ENCODE assay signal across 24 cellular contexts in the genomic region with DNA sequence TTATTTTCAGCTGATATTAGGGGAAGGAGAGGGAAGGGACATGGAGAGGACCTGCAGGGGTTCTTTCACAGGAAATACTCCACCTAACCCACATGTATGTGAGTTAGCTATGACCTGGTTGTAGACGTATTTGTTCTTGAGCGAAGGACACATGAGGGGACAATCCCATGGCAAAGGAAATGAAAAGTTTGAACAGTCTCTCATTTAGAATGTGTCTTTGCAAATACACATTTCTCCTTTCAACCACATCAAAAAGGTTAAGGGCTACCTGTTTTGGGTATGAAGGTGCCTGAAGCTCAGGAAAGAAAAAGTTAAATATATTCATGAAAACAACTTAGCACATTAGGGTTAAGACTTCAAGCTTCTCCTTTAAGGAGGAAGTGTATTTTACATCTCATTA. TPM values are rescaled to one million over a fixed set of nuclear protein-coding genes. Genes with fewer than 3 reads are reported as not detected.
DNase-seq lines count a peak whose midpoint lies in the region; ATAC-seq and TF ChIP-seq lines count a peak whose summit lies in the region.
"Had no signal": no experiment of that assay in that cellular context is flagged by ENCODE, and none has a peak within 500 bp of the region (broad histone marks: within the 10 kb centered on the region; RNA-seq: fewer than 3 reads in every experiment).

No MANE protein-coding gene starts in this region.

- H3K9me2 ChIP-seq in OCI-LY1 (ENCODE audit: low read depth, low read length) (no peaks in the 10 kb centered on the region), hepatocyte (replicated peaks; ENCODE audit: insufficient read depth) (no peaks in the 10 kb centered on the region)

- H3K36me3 ChIP-seq in OCI-LY1 (ENCODE audit: insufficient read depth, low read length), result 0 out of 2 replicates have a peak, but pooled peaks cover 3% of the 10 kb centered on the region
- H3K36me3 ChIP-seq in hepatocyte (replicated peaks; ENCODE audit: insufficient read depth, low read depth), result no peaks in the 10 kb centered on the region
- H3K36me3 ChIP-seq in smooth muscle cell (ENCODE audit: low read depth), result no peaks in the 10 kb centered on the region

- intact Hi-C loops in head of caudate nucleus (cut with DNase I), result no loop called here

- H3K4me1 ChIP-seq in OCI-LY1 (ENCODE audit: insufficient read depth, low read length, severe bottlenecking), result peaks cover 23% of the 10 kb centered on the region
- peaks cover 9% of the 10 kb centered on the region for H3K4me1 ChIP-seq in hepatocyte (ENCODE audit: insufficient read depth)
- H3K4me1 ChIP-seq in smooth muscle cell (ENCODE audit: low read depth), result peaks cover 21% of the 10 kb centered on the region

- H3K4me3 ChIP-seq in OCI-LY1 (ENCODE audit: low read depth, low read length, poor library complexity, severe bottlenecking) (no peak overlapping the region), hepatocyte (no peak overlapping the region), smooth muscle cell (no peak overlapping the region)
- H3K4me3 ChIP-seq: adrenal gland had no signal

- H4K20me1 ChIP-seq in OCI-LY1 (ENCODE audit: insufficient read depth, low read length) (no peaks in the 10 kb centered on the region), hepatocyte (ENCODE audit: insufficient read depth, poor library complexity, severe bottlenecking) (no peaks in the 10 kb centered on the region), smooth muscle cell (ENCODE audit: low read depth) (no peaks in the 10 kb centered on the region)

- no peaks in the 10 kb centered on the region for H3F3A ChIP-seq in OCI-LY1 (ENCODE audit: insufficient read depth, low read length)
- no peaks in the 10 kb centered on the region for H3F3A ChIP-seq in smooth muscle cell (ENCODE audit: low read depth)

- ATAC-seq in GM19351 (IDR thresholded peaks at IDR 0.05; ENCODE audit: unreplicated experiment), result peak; percentile 53
- ATAC-seq in GM21717 (IDR thresholded peaks at IDR 0.05; ENCODE audit: unreplicated experiment), result no peak

- H3K4me2 ChIP-seq in OCI-LY1 (ENCODE audit: low read length) (no peak overlapping the region), hepatocyte (no peak overlapping the region), smooth muscle cell (peak overlapping the region; percentile 5)

- H3K9me3 ChIP-seq in OCI-LY1 (ENCODE audit: low read length), result no peaks in the 10 kb centered on the region
- H3K9me3 ChIP-seq in hepatocyte (ENCODE audit: low read depth), result no peaks in the 10 kb centered on the region
- no peaks in the 10 kb centered on the region for H3K9me3 ChIP-seq in smooth muscle cell (replicated peaks; ENCODE audit: low read depth)
- H3K9me3 ChIP-seq: adrenal gland had no signal

- H2AFZ ChIP-seq in OCI-LY1 (ENCODE audit: low read length) (no peak overlapping the region), hepatocyte (no peak overlapping the region), smooth muscle cell (ENCODE audit: low read depth) (no peak overlapping the region)

- TF ChIP-seq CTCF in OCI-LY1 (IDR thresholded peaks at IDR 0.05; ENCODE audit: low read length) (no peak), hepatocyte (IDR thresholded peaks at IDR 0.05; ENCODE audit: poor library complexity) (no peak), smooth muscle cell (IDR thresholded peaks at IDR 0.05; ENCODE audit: borderline replicate concordance, insufficient read depth, poor library complexity, severe bottlenecking) (no peak), GM10266 (IDR thresholded peaks at IDR 0.05; ENCODE audit: control insufficient read depth, insufficient read depth, low read depth, missing control alignments) (no peak)

- WGBS in hepatocyte (ENCODE audit: low lambda C conversion rate, missing lambda C conversion rate), result 87% methylated on average over 2 of the region's 2 CpGs
- WGBS in smooth muscle cell (ENCODE audit: low lambda C conversion rate), result 91% methylated on average over 2 of the region's 2 CpGs

- peak overlapping the region; percentile 62 for H3K27ac ChIP-seq in OCI-LY1 (ENCODE audit: low read depth, low read length, poor library complexity, severe bottlenecking)
- peak overlapping the region; percentile 10 for H3K27ac ChIP-seq in hepatocyte
- H3K27ac ChIP-seq in smooth muscle cell (ENCODE audit: low read depth), result peak overlapping the region; percentile 63
- H3K27ac ChIP-seq: brain microvascular endothelial cell, VCaP had no signal

- no peak for DNase-seq in hepatocyte (ENCODE audit: low spot score)
- no peak for DNase-seq in smooth muscle cell (lab: John Stamatoyannopoulos, UW; ENCODE audit: unreplicated experiment)
- no peak for DNase-seq in head of caudate nucleus
- no peak for DNase-seq in GM10266 (ENCODE audit: extremely low spot score)
- DNase-seq: activated CD4-positive, alpha-beta T cell treated with anti-CD3 and anti-CD28 coated beads, Interleukin-2, amount 10 ng/mL, durations not matched to agents 24 days and 14 days; activated naive CD4-positive, alpha-beta T cell; activated T-cell treated with anti-CD3 and anti-CD28 coated beads, Interleukin-2, amount 50 U/mL, for 48 hours; adrenal gland; brain microvascular endothelial cell; CD8-positive, alpha-beta memory T cell; effector CD4-positive, alpha-beta T cell; Karpas-422; NCI-H1048; NCI-H1694 treated with DMSO at 0.1 percent for 48 hours; NCI-H2171; NCI-H524; NK-92 treated with Interleukin-12 subunit alpha and Interleukin-12 subunit beta, amount 100 ng/mL, for 24 hours; nucleus accumbens; stimulated activated CD4-positive, alpha-beta T cell treated with anti-CD3 and anti-CD28 coated beads, Interleukin-4, amount 100 ng/mL, for 1 hour; stimulated activated naive CD4-positive, alpha-beta T cell had no signal

- H3K27me3 ChIP-seq in OCI-LY1 (ENCODE audit: insufficient read depth, low read length) (no peaks in the 10 kb centered on the region), hepatocyte (no peaks in the 10 kb centered on the region), smooth muscle cell (ENCODE audit: low read depth) (no peaks in the 10 kb centered on the region)
- H3K27me3 ChIP-seq: adrenal gland, brain microvascular endothelial cell had no signal

- H3K9ac ChIP-seq in OCI-LY1 (ENCODE audit: low read length) (no peak overlapping the region), smooth muscle cell (ENCODE audit: low read depth) (no peak overlapping the region)

- H3K79me2 ChIP-seq in OCI-LY1 (ENCODE audit: insufficient read depth, low read length) (no peaks in the 10 kb centered on the region), hepatocyte (no peaks in the 10 kb centered on the region), smooth muscle cell (ENCODE audit: low read depth) (no peaks in the 10 kb centered on the region)

RNA-seq across cellular contexts. Expression of a gene that starts 7.4 kb away (rescaled TPM):
- 46.2 and 51.6 TPM in 2 replicates for total RNA-seq in hepatocyte
- polyA plus RNA-seq in hepatocyte, result 37.9 and 38.5 TPM in 2 replicates
- total RNA-seq in smooth muscle cell, result 28.8 and 43.0 TPM in 2 replicates
- polyA plus RNA-seq in smooth muscle cell, result 23.4 and 29.7 TPM in 2 replicates
- polyA plus RNA-seq: CD8-positive, alpha-beta memory T cell had no signal

Comparison
In these comparisons a context has a peak if more than half of its experiments do, and no peak if none do; other contexts are left out.
1. H3K27ac ChIP-seq: peak in every context shown above with its lines; median percentile 63 in smooth muscle cell; 62 in OCI-LY1; 10 in hepatocyte.